Comparison of ENCODE assay signal across 11 cellular contexts in the genomic region with DNA sequence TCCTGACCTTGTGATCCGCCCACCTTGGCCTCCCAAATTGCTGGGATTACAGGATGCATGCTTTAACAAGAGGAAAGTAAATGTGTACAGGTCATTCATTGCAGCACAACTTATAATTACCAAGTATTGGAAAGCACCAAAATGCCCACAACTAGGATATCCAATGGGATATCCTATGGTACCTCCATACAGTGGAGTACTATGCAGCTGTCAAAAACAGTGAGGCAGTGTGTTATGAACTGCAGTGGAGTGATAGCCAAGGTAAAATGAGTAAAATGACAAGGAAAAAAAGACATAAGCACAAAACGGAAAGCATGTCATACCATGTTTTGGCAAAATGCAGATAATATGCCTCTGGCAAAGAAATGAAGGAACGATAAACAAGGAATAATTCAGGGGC.
"Had no signal": no experiment of that assay in that cellular context is flagged by ENCODE, and none has a peak within 500 bp of the region (broad histone marks: within the 10 kb centered on the region; RNA-seq: fewer than 3 reads in every experiment).

No MANE protein-coding gene starts in this region.

- H3K36me3 Mint-ChIP-seq: activated naive CD4-positive, alpha-beta T cell treated with anti-CD3 and anti-CD28 coated beads, Interleukin-2, amount 50 U/mL, for 24 hours; brain; natural killer cell; T-cell had no signal

- H3K9me3 Mint-ChIP-seq: natural killer cell, T-cell had no signal

- H3K27ac Mint-ChIP-seq: activated CD4-positive, alpha-beta T cell treated with anti-CD3 and anti-CD28 coated beads, Interleukin-2, amount 10 ng/mL, durations not matched to agents 7 days and 5 days; activated naive CD4-positive, alpha-beta T cell treated with anti-CD3 and anti-CD28 coated beads, Interleukin-2, amount 50 U/mL, for 24 hours; brain; natural killer cell; T-cell had no signal

- H3K36me3 ChIP-seq: stomach had no signal

- DNase-seq: activated CD4-positive, alpha-beta T cell treated with anti-CD3 and anti-CD28 coated beads, Interleukin-2, amount 10 ng/mL, durations not matched to agents 7 days and 5 days; natural killer cell; nucleus accumbens; stimulated activated CD4-positive, alpha-beta T cell treated with anti-CD3 and anti-CD28 coated beads, Interleukin-4, amount 100 ng/mL, for 1 hour; stomach; T-cell; T1000 had no signal

- H3K4me3 Mint-ChIP-seq: activated CD4-positive, alpha-beta T cell treated with anti-CD3 and anti-CD28 coated beads, Interleukin-2, amount 10 ng/mL, durations not matched to agents 7 days and 5 days; activated naive CD4-positive, alpha-beta T cell treated with anti-CD3 and anti-CD28 coated beads, Interleukin-2, amount 50 U/mL, for 24 hours; brain; natural killer cell; T-cell had no signal

- H3K4me3 ChIP-seq: stomach had no signal

- ATAC-seq: esophagus mucosa, natural killer cell, sciatic nerve, T-cell had no signal
